Comparison of ENCODE assay signal across 8 cellular contexts in the genomic region with DNA sequence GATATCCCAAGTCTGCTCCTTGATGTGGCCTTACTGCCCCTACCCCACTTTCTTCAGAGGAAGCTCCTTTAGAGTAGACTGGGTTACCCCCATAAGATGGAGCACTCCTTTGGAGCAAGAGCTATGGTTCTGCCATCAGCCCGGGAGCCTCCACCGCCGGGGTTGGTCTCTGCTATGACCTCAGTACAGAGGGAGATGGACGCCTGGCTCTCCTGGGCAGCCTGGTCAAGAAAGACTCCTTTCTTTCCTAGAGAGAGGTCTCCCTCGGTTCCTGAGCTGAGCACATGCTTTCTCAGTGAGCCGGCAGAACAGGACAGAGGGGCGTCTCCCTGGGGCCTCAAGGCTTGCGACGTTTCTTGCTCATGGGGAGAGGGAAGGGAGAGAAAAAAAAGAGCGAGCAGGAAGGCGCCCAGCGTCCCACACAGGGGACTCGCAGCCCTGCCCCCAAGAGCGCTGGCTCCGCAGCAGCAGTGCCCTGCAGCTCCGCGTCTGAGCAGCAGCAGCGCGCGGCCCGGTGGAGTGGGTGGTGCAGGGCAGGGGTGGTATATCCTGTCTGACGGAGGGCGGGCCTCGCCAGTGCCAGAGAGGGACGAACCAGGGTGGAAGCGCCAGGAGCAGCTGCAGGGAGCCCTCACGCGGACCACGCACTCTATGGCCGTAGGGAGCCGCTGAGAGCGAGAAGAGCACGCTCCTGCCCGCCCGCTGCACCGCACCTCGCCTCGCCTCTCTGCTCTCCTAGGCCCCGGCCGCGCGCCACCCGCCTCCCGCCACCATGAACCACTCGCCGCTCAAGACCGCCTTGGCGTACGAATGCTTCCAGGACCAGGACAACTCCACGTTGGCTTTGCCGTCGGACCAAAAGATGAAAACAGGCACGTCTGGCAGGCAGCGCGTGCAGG. TPM values are rescaled to one million over a fixed set of nuclear protein-coding genes. Genes with fewer than 3 reads are reported as not detected.
A peak's percentile ranks its signal among the peaks of the same experiment; 100 is the strongest.
DNase-seq lines count a peak whose midpoint lies in the region; ATAC-seq and TF ChIP-seq lines count a peak whose summit lies in the region.

A gene with protein sequence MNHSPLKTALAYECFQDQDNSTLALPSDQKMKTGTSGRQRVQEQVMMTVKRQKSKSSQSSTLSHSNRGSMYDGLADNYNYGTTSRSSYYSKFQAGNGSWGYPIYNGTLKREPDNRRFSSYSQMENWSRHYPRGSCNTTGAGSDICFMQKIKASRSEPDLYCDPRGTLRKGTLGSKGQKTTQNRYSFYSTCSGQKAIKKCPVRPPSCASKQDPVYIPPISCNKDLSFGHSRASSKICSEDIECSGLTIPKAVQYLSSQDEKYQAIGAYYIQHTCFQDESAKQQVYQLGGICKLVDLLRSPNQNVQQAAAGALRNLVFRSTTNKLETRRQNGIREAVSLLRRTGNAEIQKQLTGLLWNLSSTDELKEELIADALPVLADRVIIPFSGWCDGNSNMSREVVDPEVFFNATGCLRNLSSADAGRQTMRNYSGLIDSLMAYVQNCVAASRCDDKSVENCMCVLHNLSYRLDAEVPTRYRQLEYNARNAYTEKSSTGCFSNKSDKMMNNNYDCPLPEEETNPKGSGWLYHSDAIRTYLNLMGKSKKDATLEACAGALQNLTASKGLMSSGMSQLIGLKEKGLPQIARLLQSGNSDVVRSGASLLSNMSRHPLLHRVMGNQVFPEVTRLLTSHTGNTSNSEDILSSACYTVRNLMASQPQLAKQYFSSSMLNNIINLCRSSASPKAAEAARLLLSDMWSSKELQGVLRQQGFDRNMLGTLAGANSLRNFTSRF (plus strand): TSS at position 576 of the 899 bp plus-strand sequence. CDS start 197 bp downstream, at position 773.

- peaks cover 4% of the 10 kb centered on the region for H3K9me3 Mint-ChIP-seq in glutamatergic neuron (ENCODE audit: unreplicated experiment)

- H3K4me3 ChIP-seq in WI38 (ENCODE audit: low read depth, low read length) = peak within 1 kb of the TSS; percentile 27; the same call in 1 of the 2 replicates

- ATAC-seq in sciatic nerve = peak; percentile 40

- peaks cover 6% of the 10 kb centered on the region for H3K27me3 Mint-ChIP-seq in glutamatergic neuron (ENCODE audit: unreplicated experiment)

- TF ChIP-seq CTCF in WI38 (IDR thresholded peaks at IDR 0.05; ENCODE audit: low read depth, low read length) = no peak
- TF ChIP-seq CTCF in glutamatergic neuron (IDR thresholded peaks at IDR 0.05; ENCODE audit: partially characterized antibody, unreplicated experiment) = no peak

- H3K4me3 Mint-ChIP-seq in glutamatergic neuron (ENCODE audit: unreplicated experiment) = peak within 1 kb of the TSS; percentile 78

- peaks cover 4% of the 10 kb centered on the region for H3K4me1 Mint-ChIP-seq in glutamatergic neuron (ENCODE audit: low read depth, unreplicated experiment)

- intact Hi-C loops in sciatic nerve (cut with DNase I) = no loop called here

- DNase-seq in DMS53 (lab: John Stamatoyannopoulos, UW) = peak; percentile 96
- peak; percentile 61 for DNase-seq in glutamatergic neuron
- DNase-seq in sciatic nerve (ENCODE audit: low spot score) = no peak
- no peak for DNase-seq in NCI-H526 treated with DMSO at 0.1 percent for 48 hours (lab: John Stamatoyannopoulos, UW)
- DNase-seq in HK-2 (ENCODE audit: unreplicated experiment) = no peak
- DNase-seq in middle frontal gyrus (ENCODE audit: extremely low spot score, low spot score) = no peak
- DNase-seq in RKO (ENCODE audit: low spot score) = no peak

- no peak within 1 kb of the TSS for H3K27ac Mint-ChIP-seq in glutamatergic neuron (ENCODE audit: unreplicated experiment)

- H3K36me3 Mint-ChIP-seq in glutamatergic neuron (ENCODE audit: unreplicated experiment) = no peaks in the 10 kb centered on the region

RNA-seq across cellular contexts. Expression of the gene that starts here (rescaled TPM):
- not detected for total RNA-seq in glutamatergic neuron (ENCODE audit: unreplicated experiment)
- 8.2 TPM for total RNA-seq in sciatic nerve

Comparison
In these comparisons a context has a peak if more than half of its experiments do, and no peak if none do; other contexts are left out.
1. Peak in DNase-seq in glutamatergic neuron; RNA of the gene not detected or under 1 TPM.